1 cellular context compared by ENCODE assay signal in the genomic region with DNA sequence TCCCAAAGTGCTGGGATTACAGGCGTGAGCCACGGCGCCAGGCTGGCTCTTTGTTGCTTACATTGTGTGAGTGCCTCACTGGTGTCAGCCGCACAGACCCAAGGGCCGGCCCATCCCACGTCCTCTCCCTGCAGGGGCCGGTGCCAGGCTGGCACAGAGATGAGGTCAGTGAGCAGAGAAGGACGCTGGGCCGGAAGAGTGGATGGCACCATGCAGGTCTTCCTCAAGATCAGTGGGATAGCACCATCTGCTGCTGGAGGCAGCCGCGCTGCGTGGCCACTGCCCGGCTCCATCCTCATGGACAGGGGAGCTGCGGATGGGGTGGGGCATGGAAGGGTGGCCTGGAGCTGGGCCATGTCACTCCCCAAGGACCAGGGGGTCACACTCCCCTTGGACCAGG.
TF ChIP-seq lines count a peak whose summit lies in the region.

No MANE protein-coding gene starts in this region.

TF ChIP-seq in GM23338, 12 proteins besides CTCF, POLR2A, EP300 and RAD21:
- TF ChIP-seq POLR2AphosphoS5 (IDR thresholded peaks at IDR 0.05; ENCODE audit: low read depth) (no peak), EZH2phosphoT487 (IDR thresholded peaks at IDR 0.05; ENCODE audit: unreplicated experiment) (no peak), CREB1 (CRISPR knock-in tag; IDR thresholded peaks at IDR 0.05; ENCODE audit: low read depth) (no peak), ZNF462 (CRISPR knock-in tag; IDR thresholded peaks at IDR 0.05) (no peak), NANOG (IDR thresholded peaks at IDR 0.05; ENCODE audit: borderline replicate concordance) (no peak), EZH2 (IDR thresholded peaks at IDR 0.05; ENCODE audit: low read depth, unreplicated experiment) (no peak), JUNB (IDR thresholded peaks at IDR 0.05; ENCODE audit: unreplicated experiment) (no peak), ZNF331 (CRISPR knock-in tag; IDR thresholded peaks at IDR 0.05; ENCODE audit: low read depth) (no peak), ETS1 (IDR thresholded peaks at IDR 0.05) (no peak)
